In the genomic region with DNA sequence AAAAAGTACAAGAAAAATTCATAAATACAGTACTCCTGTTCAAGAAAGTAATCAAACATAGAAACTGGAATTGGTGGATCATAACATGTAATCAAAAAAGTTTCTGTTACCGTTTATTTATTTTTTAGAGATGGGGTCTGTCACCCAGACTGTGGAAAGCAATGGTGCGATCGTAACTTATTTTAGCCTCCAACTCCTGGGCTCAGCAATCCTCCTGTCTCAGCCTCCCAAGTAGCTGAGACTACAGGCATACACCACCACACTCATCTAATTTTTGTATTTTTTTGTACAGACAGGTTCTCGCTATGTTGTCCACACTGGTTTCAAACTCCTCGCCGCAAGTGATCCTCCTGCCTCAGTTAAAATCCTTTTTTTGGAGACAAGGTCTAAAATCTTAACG, we compare ENCODE assay signal across 20 cellular contexts. TPM values are rescaled to one million over a fixed set of nuclear protein-coding genes. Genes with fewer than 3 reads are reported as not detected.
DNase-seq lines count a peak whose midpoint lies in the region; ATAC-seq, FAIRE-seq and TF ChIP-seq lines count a peak whose summit lies in the region.
"Had no signal": no experiment of that assay in that cellular context is flagged by ENCODE, and none has a peak within 500 bp of the region (broad histone marks: within the 10 kb centered on the region; RNA-seq: fewer than 3 reads in every experiment).

No MANE protein-coding gene starts in this region.

- H3K14ac ChIP-seq in mesenchymal stem cell (ENCODE audit: low read length in 2 of 2) = no peak overlapping the region

- H2AFZ ChIP-seq in mesenchymal stem cell (ENCODE audit: low read depth, low read length) = no peak overlapping the region

- H3K23ac ChIP-seq in mesenchymal stem cell (ENCODE audit: low read length in 2 of 2) = no peak overlapping the region

- H3K9ac ChIP-seq in mesenchymal stem cell (ENCODE audit: low read length) = no peak overlapping the region
- H3K9ac ChIP-seq: BLaER1 had no signal

- FAIRE-seq in small intestine (lab: Jason Lieb, UNC) = no peak
- FAIRE-seq: HTR-8/SVneo had no signal

- no peak overlapping the region for H4K91ac ChIP-seq in mesenchymal stem cell (ENCODE audit: low read length)

- no peak overlapping the region for H2AK5ac ChIP-seq in mesenchymal stem cell (ENCODE audit: low read length, severe bottlenecking)

- no peaks in the 10 kb centered on the region for H3K27me3 ChIP-seq in heart left ventricle
- H3K27me3 ChIP-seq in ascending aorta = no peaks in the 10 kb centered on the region
- no peaks in the 10 kb centered on the region for H3K27me3 ChIP-seq in mesenchymal stem cell (ENCODE audit: control insufficient read depth in 1 of 2, insufficient read depth in 1 of 2, low read length in 2 of 2)
- H3K27me3 ChIP-seq in tibial artery = no peaks in the 10 kb centered on the region
- H3K27me3 ChIP-seq in stomach = no peaks in the 10 kb centered on the region
- no peaks in the 10 kb centered on the region for H3K27me3 ChIP-seq in small intestine (ENCODE audit: control insufficient read depth in 2 of 2, insufficient read depth in 2 of 2, low read length in 2 of 2)
- H3K27me3 ChIP-seq: BLaER1, SJCRH30 had no signal

- H3K27ac ChIP-seq in heart left ventricle (peak overlapping the region in 10 of 12 donors; percentile 10 to 90 (median 80)), ascending aorta (peak overlapping the region; percentile 64 to 84), mesenchymal stem cell (ENCODE audit: low read length, poor library complexity, severe bottlenecking) (peak overlapping the region; percentile 19), tibial artery (peak overlapping the region; percentile 68 to 78), stomach (peak overlapping the region in 2 of 5 donors; percentile 73 to 78), small intestine (ENCODE audit: low read depth in 1 of 2, low read length in 1 of 2) (no peak overlapping the region)
- H3K27ac ChIP-seq: BLaER1, HL-60, SJCRH30 had no signal

- no peak for TF ChIP-seq EP300 in stomach (IDR thresholded peaks at IDR 0.05)

- TF ChIP-seq POLR2A in heart left ventricle (IDR thresholded peaks at IDR 0.05) (no peak), stomach (IDR thresholded peaks at IDR 0.05) (no peak)

- DNase-seq in heart left ventricle (no peak), Right ventricle myocardium superior (no peak), ascending aorta (ENCODE audit: low spot score in 2 of 2) (no peak), mesenchymal stem cell (no peak), tibial artery (no peak), stomach (no peak), small intestine (no peak)
- DNase-seq: 8988T; CD8-positive, alpha-beta T cell; DMS79; NCI-H1105 treated with DMSO at 0.1 percent for 48 hours; NCI-H1694 treated with DMSO at 0.1 percent for 48 hours; NCI-H226; NCI-H526; SJCRH30 had no signal

- H3K4me1 ChIP-seq in heart left ventricle = peaks cover 28 to 100% (median 85%) of the 10 kb centered on the region in 12 donors
- H3K4me1 ChIP-seq in ascending aorta = peaks cover 21 to 63% of the 10 kb centered on the region in 2 donors
- peaks cover 16% of the 10 kb centered on the region for H3K4me1 ChIP-seq in mesenchymal stem cell (ENCODE audit: control insufficient read depth, insufficient read depth, low read depth, low read length)
- peaks cover 0 to 99% (median 81%) of the 10 kb centered on the region in 4 donors for H3K4me1 ChIP-seq in tibial artery
- H3K4me1 ChIP-seq in stomach = peaks cover 40 to 93% (median 68%) of the 10 kb centered on the region in 4 donors
- peaks cover 17 to 41% of the 10 kb centered on the region in 2 donors for H3K4me1 ChIP-seq in small intestine (ENCODE audit: control insufficient read depth in 2 of 2, insufficient read depth in 1 of 2, low read depth in 1 of 2, low read length in 1 of 2)

- no peak overlapping the region for H2BK12ac ChIP-seq in mesenchymal stem cell (ENCODE audit: low read length in 2 of 2)

- no peaks in the 10 kb centered on the region for H3K79me1 ChIP-seq in mesenchymal stem cell (replicated peaks; ENCODE audit: low read length, poor library complexity, severe bottlenecking)

- no peak overlapping the region for H3K18ac ChIP-seq in mesenchymal stem cell (ENCODE audit: low read depth in 1 of 2, low read length in 2 of 2)

- H3K36me3 ChIP-seq in heart left ventricle (no peaks in the 10 kb centered on the region), ascending aorta (no peaks in the 10 kb centered on the region), mesenchymal stem cell (ENCODE audit: control insufficient read depth in 1 of 2, insufficient read depth in 2 of 2, low read depth in 1 of 2, low read length in 2 of 2) (no peaks in the 10 kb centered on the region), tibial artery (no peaks in the 10 kb centered on the region), stomach (no peaks in the 10 kb centered on the region), small intestine (ENCODE audit: control insufficient read depth in 2 of 2, insufficient read depth in 2 of 2, low read length in 2 of 2) (no peaks in the 10 kb centered on the region)
- H3K36me3 ChIP-seq: SJCRH30 had no signal

- TF ChIP-seq CTCF in heart left ventricle (IDR thresholded peaks at IDR 0.05) = no peak
- no peak for TF ChIP-seq CTCF in ascending aorta (IDR thresholded peaks at IDR 0.05)
- TF ChIP-seq CTCF in tibial artery (IDR thresholded peaks at IDR 0.05) = no peak
- no peak for TF ChIP-seq CTCF in stomach (IDR thresholded peaks at IDR 0.05)

- no peak overlapping the region for H3K4me2 ChIP-seq in mesenchymal stem cell (ENCODE audit: low read length, poor library complexity, severe bottlenecking)
- H3K4me2 ChIP-seq: BLaER1 had no signal

- no peaks in the 10 kb centered on the region for H3K9me3 ChIP-seq in heart left ventricle
- no peaks in the 10 kb centered on the region for H3K9me3 ChIP-seq in ascending aorta
- H3K9me3 ChIP-seq in mesenchymal stem cell (ENCODE audit: control insufficient read depth, low read length) = no peaks in the 10 kb centered on the region
- no peaks in the 10 kb centered on the region for H3K9me3 ChIP-seq in tibial artery
- H3K9me3 ChIP-seq in stomach = no peaks in the 10 kb centered on the region
- H3K9me3 ChIP-seq in small intestine (ENCODE audit: control insufficient read depth, low read depth) = no peaks in the 10 kb centered on the region
- H3K9me3 ChIP-seq: SJCRH30 had no signal

- intact Hi-C loops in heart left ventricle (cut with DNase I) (no loop called here), Right ventricle myocardium superior (cut with DNase I) (no loop called here), ascending aorta (cut with DNase I) (no loop called here), tibial artery (cut with DNase I; ENCODE audit: low total_unique reads) (no loop called here), stomach (cut with DNase I; ENCODE audit: low total_unique reads) (no loop called here)

- no peak overlapping the region for H2BK120ac ChIP-seq in mesenchymal stem cell (ENCODE audit: low read depth, low read length)

- no peak overlapping the region for H2BK15ac ChIP-seq in mesenchymal stem cell (ENCODE audit: low read depth, poor library complexity, severe bottlenecking)

- 97 to 99% (median 98%) methylated on average over 7 of the region's 7 CpGs for WGBS in heart left ventricle, 4 donors
- over 99% methylated on average over 6 of the region's 7 CpGs for WGBS in mesenchymal stem cell
- WGBS in stomach, 5 donors = 96 to 99% (median 97%) methylated on average over 7 of the region's 7 CpGs
- WGBS in small intestine, 3 donors = 96 to 97% (median 97%) methylated on average over 7 of the region's 7 CpGs

- H4K8ac ChIP-seq in mesenchymal stem cell (ENCODE audit: low read length) = peak overlapping the region; percentile 20

- H3K4me3 ChIP-seq in heart left ventricle = no peak overlapping the region
- H3K4me3 ChIP-seq in ascending aorta = no peak overlapping the region
- no peak overlapping the region for H3K4me3 ChIP-seq in mesenchymal stem cell (ENCODE audit: insufficient read depth in 1 of 2, low read depth in 1 of 2, low read length in 2 of 2)
- H3K4me3 ChIP-seq in tibial artery = no peak overlapping the region
- no peak overlapping the region for H3K4me3 ChIP-seq in stomach
- H3K4me3 ChIP-seq in small intestine (ENCODE audit: low read depth in 1 of 2, low read length in 2 of 2) = no peak overlapping the region
- H3K4me3 ChIP-seq: BLaER1, SJCRH30 had no signal

- no peak overlapping the region for H3K4ac ChIP-seq in mesenchymal stem cell (ENCODE audit: low read depth in 1 of 2, low read length in 2 of 2)

- ATAC-seq in heart left ventricle = no peak
- no peak for ATAC-seq in Right ventricle myocardium superior (ENCODE audit: poor library complexity)
- ATAC-seq in GM21717 (IDR thresholded peaks at IDR 0.05; ENCODE audit: unreplicated experiment) = no peak
- ATAC-seq: CD8-positive, alpha-beta T cell; HCT116 had no signal

- H2BK5ac ChIP-seq in mesenchymal stem cell (ENCODE audit: low read depth, low read length, poor library complexity, severe bottlenecking) = no peak overlapping the region

RNA-seq across cellular contexts. Expression of gene ARHGAP17, which starts 22.5 kb away (rescaled TPM):
- total RNA-seq in heart left ventricle = 100 to 1,000 TPM in 1 of 9 donors, 10 to 100 TPM in 8; 26.3 to 105 (median 70.4) TPM
- polyA plus RNA-seq in heart left ventricle = 10 to 100 TPM; 35.1 to 38.2 TPM
- total RNA-seq in Right ventricle myocardium superior = 54.8 TPM
- 133 TPM for total RNA-seq in ascending aorta
- 59.1 TPM for polyA plus RNA-seq in mesenchymal stem cell (2013, experiment 1 of 2)
- 55.8 TPM for polyA plus RNA-seq in mesenchymal stem cell (2013, experiment 2 of 2)
- total RNA-seq in stomach = 100 to 1,000 TPM in 2 of 5 donors, 10 to 100 TPM in 3; 30.3 to 414 (median 74.9) TPM
- polyA plus RNA-seq in stomach = 10 to 100 TPM; 18.4 to 22.7 (median 20.5) TPM
- 10 to 100 TPM; 37.9 to 76.7 (median 55.1) TPM for polyA plus RNA-seq in small intestine

Comparison
In these comparisons a context has a peak if more than half of its experiments do, and no peak if none do; other contexts are left out.
1. H3K27ac ChIP-seq: peak in heart left ventricle (10 of 12), ascending aorta (2 of 2), mesenchymal stem cell (single experiment) and tibial artery (2 of 2); none in small intestine (0 of 2).